Comparison of ENCODE assay signal across 8 cellular contexts in genomic region chr6:57089265-57089664, GRCh38. TPM values are rescaled to one million over a fixed set of nuclear protein-coding genes. Genes with fewer than 3 reads are reported as not detected.
DNase-seq lines count a peak whose midpoint lies in the region; ATAC-seq and TF ChIP-seq lines count a peak whose summit lies in the region.

No MANE protein-coding gene starts in this region.

- H3K27ac Mint-ChIP-seq in brain (peak overlapping the region; percentile 85 to 96 (median 91)), mesothelial cell of epicardium (peak overlapping the region; percentile 91)

- peaks cover 23% of the 10 kb centered on the region for H3K36me3 Mint-ChIP-seq in brain
- peaks cover 11% of the 10 kb centered on the region for H3K36me3 Mint-ChIP-seq in mesothelial cell of epicardium

- intact Hi-C loops in A673 (cut with micrococcal nuclease; ENCODE audit: unreplicated experiment), result loop anchor here (2.0 kb wide), 1 partner anchor 134 kb away; the partner anchor contains the start of gene BEND6

- H3K4me1 ChIP-seq in A673 (ENCODE audit: insufficient read depth, low read length, poor library complexity, severe bottlenecking) (peaks cover 21% of the 10 kb centered on the region), HEK293 (ENCODE audit: control insufficient read depth, insufficient read depth, low read length) (peaks cover 20% of the 10 kb centered on the region)

- peaks cover 10% of the 10 kb centered on the region for H3K36me3 ChIP-seq in A673 (ENCODE audit: insufficient read depth, low read length, poor library complexity, severe bottlenecking)
- H3K36me3 ChIP-seq in HEK293 (ENCODE audit: control insufficient read depth in 2 of 2, insufficient read depth in 1 of 2, low read length in 2 of 2), result peaks cover 12 to 18% of the 10 kb centered on the region in 2 experiments

- no peaks in the 10 kb centered on the region for H3K9me3 Mint-ChIP-seq in brain
- H3K9me3 Mint-ChIP-seq in mesothelial cell of epicardium, result no peaks in the 10 kb centered on the region

- H3K4me1 Mint-ChIP-seq in brain (peaks cover 35% of the 10 kb centered on the region), mesothelial cell of epicardium (peaks cover 38% of the 10 kb centered on the region)

- CTCF ChIA-PET in A673 (lab: Charles Lee), result no interaction called here
- CTCF ChIA-PET in HEK293 (lab: Yijun Ruan, JAX), result interaction anchor here (0.9 to 1.3 kb wide), 2 partner anchors 27 to 228 kb away, joined by 4 to 6 read pairs; no protein-coding TSS in a partner anchor

- peak overlapping the region; percentile 53 for H3K4me3 ChIP-seq in A673 (ENCODE audit: low read depth, low read length, poor library complexity, severe bottlenecking)
- H3K4me3 ChIP-seq in HEK293 (ENCODE audit: low read depth, low read length), result no peak overlapping the region

- DNase-seq in A673 (ENCODE audit: low spot score), result no peak
- DNase-seq in mesothelial cell of epicardium (ENCODE audit: low spot score in 2 of 2, unreplicated experiment in 2 of 2), result no peak
- DNase-seq in pons (ENCODE audit: low spot score), result no peak
- no peak for DNase-seq in mucosa of gallbladder (ENCODE audit: low spot score)

- no peak for TF ChIP-seq CTCF in A673 (conservative IDR thresholded peaks at IDR 0.05; ENCODE audit: low read depth, low read length)
- no peak for TF ChIP-seq CTCF in HEK293 (tag by site-specific recombination; IDR thresholded peaks at IDR 0.05)
- TF ChIP-seq CTCF in brain (conservative IDR thresholded peaks at IDR 0.05), result no peak
- TF ChIP-seq CTCF in mesothelial cell of epicardium (IDR thresholded peaks at IDR 0.05; ENCODE audit: unreplicated experiment), result no peak

- H3K9me3 ChIP-seq in A673 (ENCODE audit: low read depth, low read length, poor library complexity, severe bottlenecking), result no peaks in the 10 kb centered on the region
- no peaks in the 10 kb centered on the region for H3K9me3 ChIP-seq in HEK293 (ENCODE audit: control insufficient read depth, insufficient read depth, low read depth, low read length)

- H3K4me3 Mint-ChIP-seq in brain (peak overlapping the region; percentile 81 to 89 (median 85)), mesothelial cell of epicardium (peak overlapping the region; percentile 64)

- H3K27ac ChIP-seq in A673 (ENCODE audit: low read depth, low read length, poor library complexity, severe bottlenecking), result no peak overlapping the region
- H3K27ac ChIP-seq in HEK293 (ENCODE audit: extremely low read depth, low read depth, low read length), result no peak overlapping the region

- no peak for ATAC-seq in HG03097 (IDR thresholded peaks at IDR 0.05; ENCODE audit: low FRiP score, unreplicated experiment)
- ATAC-seq in GM18517 (IDR thresholded peaks at IDR 0.05; ENCODE audit: unreplicated experiment), result no peak

- no TSS peak for BruUV-seq in A673 (replicated peaks; lab: Mats Ljungman, UMichigan)

- H3K27me3 Mint-ChIP-seq in brain, result no peaks in the 10 kb centered on the region
- no peaks in the 10 kb centered on the region for H3K27me3 Mint-ChIP-seq in mesothelial cell of epicardium (ENCODE audit: low read depth)

- no peaks in the 10 kb centered on the region for H3K27me3 ChIP-seq in A673 (replicated peaks; ENCODE audit: insufficient read depth, low read depth, low read length, poor library complexity)

- POLR2A ChIA-PET in A673 (lab: Charles Lee; ENCODE audit: low non-redundant PET) (no interaction called here), HEK293 (lab: Yijun Ruan, JAX) (interaction anchor here (0.6 to 1.5 kb wide), 10 partner anchors 9 to 190 kb away, joined by 3 to 7 read pairs (median 4); partner anchors contain the start of genes BAG2, BEND6 and KIAA1586)

TF ChIP-seq in HEK293, 187 proteins besides CTCF, POLR2A, EP300 and RAD21:
- TF ChIP-seq SP2 (tag by site-specific recombination; IDR thresholded peaks at IDR 0.05), result no peak
- no peak for TF ChIP-seq SP3 (tag by site-specific recombination; IDR thresholded peaks at IDR 0.05)
- peak; percentile 83 for TF ChIP-seq ZNF18 (tag by site-specific recombination; IDR thresholded peaks at IDR 0.05)

RNA-seq across cellular contexts. Expression of gene ZNF451, which starts 0.7 kb away (rescaled TPM):
- total RNA-seq in A673 (2021) (72.2 and 72.7 TPM in 2 replicates), mesothelial cell of epicardium (79.9 to 93.8 TPM (median 87.2 TPM) in 3 replicates), mucosa of gallbladder (41.5 TPM)
- 7.8 TPM for polyA plus RNA-seq in brain (ENCODE audit: insufficient read depth, low read depth, low replicate concordance)

RNA-seq across cellular contexts. Expression of gene KIAA1586, which starts 42.8 kb away (rescaled TPM):
- total RNA-seq in A673 (2021) (30.2 and 31.4 TPM in 2 replicates), mesothelial cell of epicardium (26.2 to 29.8 TPM (median 27.6 TPM) in 3 replicates), mucosa of gallbladder (8.2 TPM)
- 3.8 TPM for polyA plus RNA-seq in brain (ENCODE audit: insufficient read depth, low read depth, low replicate concordance)
